9 cellular contexts compared by ENCODE assay signal in the genomic region with DNA sequence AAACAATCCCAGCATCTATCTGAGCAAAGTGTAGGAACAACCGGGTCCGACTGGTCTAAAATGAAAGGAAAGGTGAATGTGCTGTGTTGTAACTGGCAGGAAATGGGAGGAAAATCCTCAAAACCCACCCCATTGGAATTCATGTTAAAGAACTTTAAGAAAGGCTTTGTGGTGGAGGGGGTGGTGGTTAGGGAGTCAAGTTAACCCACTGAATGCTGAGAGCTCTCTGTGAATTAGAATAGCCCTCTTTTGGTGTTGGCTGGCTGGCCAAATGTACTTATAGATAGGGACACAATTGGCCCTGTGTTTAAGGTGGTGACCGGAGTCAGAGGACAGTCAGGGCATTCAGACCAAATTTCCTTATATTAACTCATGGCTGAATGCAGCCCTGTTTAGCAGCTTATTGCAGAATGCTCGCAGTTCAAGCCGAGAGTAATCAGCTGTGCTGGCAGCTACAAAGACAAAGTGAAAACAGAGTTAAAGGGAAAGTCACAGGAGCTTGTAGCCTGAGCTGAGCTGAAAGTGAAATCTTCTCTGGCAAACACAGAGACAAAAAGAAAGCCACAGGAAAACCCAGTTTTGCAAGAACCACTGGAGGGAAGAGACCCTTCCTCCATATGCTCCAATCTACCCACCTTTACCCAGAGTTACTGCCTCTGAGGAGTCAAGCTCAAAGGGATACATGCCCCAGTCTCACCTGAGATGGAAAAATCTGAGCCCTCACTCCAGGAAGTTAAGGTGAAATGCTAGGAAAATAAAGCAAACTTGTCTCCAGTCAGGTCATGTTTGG. TPM values are rescaled to one million over a fixed set of nuclear protein-coding genes. Genes with fewer than 3 reads are reported as not detected.
DNase-seq lines count a peak whose midpoint lies in the region; ATAC-seq, FAIRE-seq and TF ChIP-seq lines count a peak whose summit lies in the region.
"Had no signal": no experiment of that assay in that cellular context is flagged by ENCODE, and none has a peak within 500 bp of the region (broad histone marks: within the 10 kb centered on the region; RNA-seq: fewer than 3 reads in every experiment).

No MANE protein-coding gene starts in this region.

- H3K4me1 Mint-ChIP-seq in progenitor cell of endocrine pancreas (ENCODE audit: low read depth) = peaks cover 35% of the 10 kb centered on the region
- no peaks in the 10 kb centered on the region for H3K4me1 Mint-ChIP-seq in stimulated activated naive CD8-positive, alpha-beta T cell treated with anti-CD3 and anti-CD28 coated beads, Interleukin-15, amount 100 ng/mL, for 72 hours

- no peaks in the 10 kb centered on the region for H3K27me3 Mint-ChIP-seq in progenitor cell of endocrine pancreas
- no peaks in the 10 kb centered on the region for H3K27me3 Mint-ChIP-seq in stimulated activated naive CD8-positive, alpha-beta T cell treated with anti-CD3 and anti-CD28 coated beads, Interleukin-15, amount 100 ng/mL, for 72 hours

- H3K4me3 Mint-ChIP-seq in progenitor cell of endocrine pancreas (ENCODE audit: low read depth) = peak overlapping the region; percentile 56
- no peak overlapping the region for H3K4me3 Mint-ChIP-seq in stimulated activated naive CD8-positive, alpha-beta T cell treated with anti-CD3 and anti-CD28 coated beads, Interleukin-15, amount 100 ng/mL, for 72 hours

- FAIRE-seq in urothelium cell line (lab: Jason Lieb, UNC) = no peak

- H3K27ac Mint-ChIP-seq in progenitor cell of endocrine pancreas = peak overlapping the region; percentile 93
- H3K27ac Mint-ChIP-seq in stimulated activated naive CD8-positive, alpha-beta T cell treated with anti-CD3 and anti-CD28 coated beads, Interleukin-15, amount 100 ng/mL, for 72 hours = no peak overlapping the region

- peaks cover 8% of the 10 kb centered on the region for H3K36me3 Mint-ChIP-seq in progenitor cell of endocrine pancreas (ENCODE audit: insufficient read depth)

- peaks cover 10% of the 10 kb centered on the region for H3K9me3 Mint-ChIP-seq in progenitor cell of endocrine pancreas (ENCODE audit: low read depth)
- no peaks in the 10 kb centered on the region for H3K9me3 Mint-ChIP-seq in stimulated activated naive CD8-positive, alpha-beta T cell treated with anti-CD3 and anti-CD28 coated beads, Interleukin-15, amount 100 ng/mL, for 72 hours

- DNase-seq in epithelial cell of esophagus (ENCODE audit: low read depth) (peak; percentile 11), progenitor cell of endocrine pancreas (ENCODE audit: low spot score, unreplicated experiment) (no peak), NCI-H69 (lab: John Stamatoyannopoulos, UW) (no peak), urothelium cell line (ENCODE audit: low spot score) (no peak)
- no peak for DNase-seq in central memory CD4-positive, alpha-beta T cell
- no peak for DNase-seq in stimulated activated naive CD8-positive, alpha-beta T cell treated with anti-CD3 and anti-CD28 coated beads, Interleukin-15, amount 100 ng/mL, for 72 hours

- no peak overlapping the region for H3K4me3 ChIP-seq in epithelial cell of esophagus (ENCODE audit: low read length)

- ATAC-seq in GM19452 (IDR thresholded peaks at IDR 0.05; ENCODE audit: unreplicated experiment) (peak; percentile 72), HG03139 (IDR thresholded peaks at IDR 0.05; ENCODE audit: unreplicated experiment) (peak; percentile 67)
- no peak for ATAC-seq in stimulated activated naive CD8-positive, alpha-beta T cell treated with anti-CD3 and anti-CD28 coated beads, Interleukin-15, amount 100 ng/mL, for 72 hours
- ATAC-seq: HCT116 had no signal

- TF ChIP-seq CTCF in epithelial cell of esophagus (IDR thresholded peaks at IDR 0.05; ENCODE audit: insufficient read depth, low read depth, low read length, missing control alignments) (no peak), progenitor cell of endocrine pancreas (IDR thresholded peaks at IDR 0.05; ENCODE audit: unreplicated experiment) (no peak)

RNA-seq across cellular contexts. Expression of a gene that starts 38.5 kb away (rescaled TPM):
- 1.1 and 1.2 TPM in 2 replicates for total RNA-seq in progenitor cell of endocrine pancreas
